30 cellular contexts compared by ENCODE assay signal in genomic region chr3:138907541-138907940, GRCh38. TPM values are rescaled to one million over a fixed set of nuclear protein-coding genes. Genes with fewer than 3 reads are reported as not detected.
"Had no signal": no experiment of that assay in that cellular context is flagged by ENCODE, and none has a peak within 500 bp of the region (broad histone marks: within the 10 kb centered on the region; RNA-seq: fewer than 3 reads in every experiment).

No MANE protein-coding gene starts in this region.

- H3K4me3 ChIP-seq: ascending aorta, body of pancreas, SK-N-MC had no signal

- DNase-seq: activated B cell treated with CpG ODN at 0.5 μM for 24 hours; activated CD4-positive, alpha-beta T cell treated with anti-CD3 and anti-CD28 coated beads for 1 hour; activated CD4-positive, alpha-beta T cell treated with anti-CD3 and anti-CD28 coated beads, Interleukin-2, amount 10 ng/mL, durations not matched to agents 24 days and 14 days; activated CD4-positive, alpha-beta T cell treated with anti-CD3 and anti-CD28 coated beads, Interleukin-2, amount 50 U/mL, for 48 hours; activated CD8-positive, alpha-beta memory T cell treated with anti-CD3 and anti-CD28 coated beads, Interleukin-2, amount 10 ng/mL, durations not matched to agents 7 days and 5 days; activated effector memory CD4-positive, alpha-beta T cell treated with Interleukin-2 at 50 U/mL for 16 hours; activated naive CD4-positive, alpha-beta T cell treated with Interleukin-2 at 50 U/mL for 16 hours; activated naive CD8-positive, alpha-beta T cell treated with anti-CD3 and anti-CD28 coated beads, Interleukin-2, amount 50 U/mL, for 24 hours; activated T-cell treated with anti-CD3 and anti-CD28 coated beads, Interleukin-2, amount 50 U/mL, for 24 hours; amniotic stem cell; body of pancreas; IMR-90; KG1; NCI-H1092; NCI-H1417; NCI-H1694; NCI-H2029; NCI-H2107; NCI-H345; NCI-H510A; NCI-H526 treated with DMSO at 0.1 percent for 48 hours; NCI-H82; RPMI8226 had no signal

- H3K27ac ChIP-seq: ascending aorta, body of pancreas, SK-N-MC had no signal

- ATAC-seq: activated CD8-positive, alpha-beta memory T cell treated with anti-CD3 and anti-CD28 coated beads, Interleukin-2, amount 10 ng/mL, durations not matched to agents 7 days and 5 days; activated naive CD4-positive, alpha-beta T cell treated with anti-CD3 and anti-CD28 coated beads, Interleukin-2, amount 50 U/mL, for 72 hours; activated naive CD8-positive, alpha-beta T cell treated with anti-CD3 and anti-CD28 coated beads, Interleukin-2, amount 50 U/mL, for 24 hours; body of pancreas; Panc1; Right ventricle myocardium inferior had no signal

- H3K4me1 ChIP-seq: ascending aorta, body of pancreas had no signal

- H3K9me3 ChIP-seq: ascending aorta, body of pancreas had no signal

- H3K27me3 ChIP-seq: ascending aorta, body of pancreas had no signal

- H3K36me3 ChIP-seq: ascending aorta had no signal

RNA-seq across cellular contexts. Expression of gene FOXL2, which starts 39.4 kb away (rescaled TPM):
- total RNA-seq: activated B cell treated with CpG ODN at 0.5 μM for 24 hours; activated CD4-positive, alpha-beta T cell treated with anti-CD3 and anti-CD28 coated beads, Interleukin-2, amount 10 ng/mL, durations not matched to agents 24 days and 14 days; activated naive CD4-positive, alpha-beta T cell treated with anti-CD3 and anti-CD28 coated beads, Interleukin-2, amount 50 U/mL, for 72 hours; activated T-helper 1 cell treated with anti-CD3 and anti-CD28 coated beads, Interleukin-12 subunit alpha, Interleukin-12 subunit beta, Interleukin-2, Interleukin-4 antibody, amounts not matched to agents 30 ng/mL and 10 ng/mL and 1 ng/mL, durations not matched to agents 14 hours and 24 hours and 36 hours; ascending aorta; IMR-90; OCI-LY7; Right ventricle myocardium inferior had no signal

RNA-seq across cellular contexts. Expression of gene FOXL2NB, which starts 39.5 kb away (rescaled TPM):
- total RNA-seq: activated B cell treated with CpG ODN at 0.5 μM for 24 hours; activated CD4-positive, alpha-beta T cell treated with anti-CD3 and anti-CD28 coated beads, Interleukin-2, amount 10 ng/mL, durations not matched to agents 24 days and 14 days; activated CD8-positive, alpha-beta memory T cell treated with anti-CD3 and anti-CD28 coated beads, Interleukin-2, amount 10 ng/mL, durations not matched to agents 7 days and 5 days; activated naive CD4-positive, alpha-beta T cell treated with anti-CD3 and anti-CD28 coated beads, Interleukin-2, amount 50 U/mL, for 72 hours; activated T-helper 1 cell treated with anti-CD3 and anti-CD28 coated beads, Interleukin-12 subunit alpha, Interleukin-12 subunit beta, Interleukin-2, Interleukin-4 antibody, amounts not matched to agents 30 ng/mL and 10 ng/mL and 1 ng/mL, durations not matched to agents 14 hours and 24 hours and 36 hours; ascending aorta; OCI-LY7; Right ventricle myocardium inferior had no signal
